In the genomic region with DNA sequence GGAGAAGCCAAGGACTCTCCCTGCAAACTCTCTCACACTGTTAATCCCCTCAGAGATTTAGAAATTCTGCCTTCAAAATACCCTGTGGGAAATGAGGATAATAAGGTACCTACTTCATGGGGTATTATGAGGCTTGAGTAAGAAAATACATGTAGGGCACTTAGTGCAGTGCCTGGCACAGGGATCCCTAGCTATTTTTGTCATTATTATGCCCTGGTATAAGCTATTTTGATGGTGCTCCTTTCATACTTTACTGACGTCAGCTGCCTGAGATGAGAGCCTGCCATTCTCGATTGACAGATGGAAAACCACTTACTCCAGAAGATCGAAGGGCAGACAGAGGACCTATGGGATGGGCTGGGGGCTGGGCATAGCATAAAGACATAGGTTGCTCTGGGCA, we compare ENCODE assay signal across 18 cellular contexts. TPM values are rescaled to one million over a fixed set of nuclear protein-coding genes. Genes with fewer than 3 reads are reported as not detected.
A peak's percentile ranks its signal among the peaks of the same experiment; 100 is the strongest.
DNase-seq lines count a peak whose midpoint lies in the region; ATAC-seq and TF ChIP-seq lines count a peak whose summit lies in the region.
"Had no signal": no experiment of that assay in that cellular context is flagged by ENCODE, and none has a peak within 500 bp of the region (broad histone marks: within the 10 kb centered on the region; RNA-seq: fewer than 3 reads in every experiment).

No MANE protein-coding gene starts in this region.

- no CpG with 5 or more reads among the region's 3 CpGs for WGBS in IMR-90 (ENCODE audit: extremely low coverage in 2 of 2, insufficient read length in 1 of 2), 2 experiments

- POLR2A ChIA-PET in IMR-90 (lab: Charles Lee; ENCODE audit: unreplicated experiment) = no interaction called here

- peak overlapping the region; percentile 31; the same call in 1 of the 2 replicates for H4K5ac ChIP-seq in IMR-90 (ENCODE audit: low read depth, low read length)

- H4K20me1 ChIP-seq in BLaER1 treated with 17β-estradiol and CSF1 and Interleukin-3, amounts not matched to agents 10 nM and 100 nM = no peaks in the 10 kb centered on the region
- no peaks in the 10 kb centered on the region for H4K20me1 ChIP-seq in IMR-90 (ENCODE audit: insufficient read depth, low read length)

- CTCF ChIA-PET in IMR-90 (lab: Yijun Ruan, JAX) = no interaction called here

- no peaks in the 10 kb centered on the region for H3K27me3 ChIP-seq in BLaER1 treated with 17β-estradiol and CSF1 and Interleukin-3, amounts not matched to agents 10 nM and 100 nM
- H3K27me3 ChIP-seq in IMR-90 (ENCODE audit: control insufficient read depth, insufficient read depth, low read length) (no peaks in the 10 kb centered on the region), ascending aorta (no peaks in the 10 kb centered on the region), colonic mucosa (no peaks in the 10 kb centered on the region)
- H3K27me3 ChIP-seq: Peyer's patch had no signal

- H3K18ac ChIP-seq in IMR-90 (ENCODE audit: low read depth, low read length) = no peak overlapping the region; the same call in 1 of the 2 replicates

- no peak overlapping the region for H3K23ac ChIP-seq in IMR-90 (ENCODE audit: low read depth, low read length)

- no peak overlapping the region for H2AK9ac ChIP-seq in IMR-90 (replicated peaks; ENCODE audit: low read depth, low read length, poor library complexity)

- H4K91ac ChIP-seq in IMR-90 (ENCODE audit: insufficient read depth, low read depth, low read length) = no peak overlapping the region

- H2BK20ac ChIP-seq in IMR-90 (ENCODE audit: low read depth, low read length) = peak overlapping the region; percentile 35; the same call in 1 of the 2 replicates

- H3K79me1 ChIP-seq in IMR-90 (ENCODE audit: low read depth in 1 of 2, low read length in 2 of 2) = no peaks in the 10 kb centered on the region

- in situ Hi-C loops in IMR-90 (cut with MboI; ENCODE audit: low sequenced_read_pairs) = no loop called here

- H3K4me2 ChIP-seq in BLaER1 treated with 17β-estradiol and CSF1 and Interleukin-3, amounts not matched to agents 10 nM and 100 nM = peak overlapping the region in 9 of 11 experiments; percentile 24 to 83 (median 64); a peak in 16 of 22 replicates
- H3K4me2 ChIP-seq in IMR-90 (ENCODE audit: low read depth, low read length) = no peak overlapping the region

- H3K4me3 Mint-ChIP-seq in osteocyte (ENCODE audit: unreplicated experiment) = no peak overlapping the region
- H3K4me3 Mint-ChIP-seq: IgD-negative memory B cell had no signal

- H3K9ac ChIP-seq in BLaER1 treated with 17β-estradiol and CSF1 and Interleukin-3, amounts not matched to agents 10 nM and 100 nM = peak overlapping the region in 2 of 11 experiments; percentile 17 to 53; a peak in 3 of 22 replicates
- H3K9ac ChIP-seq in IMR-90 (ENCODE audit: low read depth, low read length) = no peak overlapping the region
- H3K9ac ChIP-seq in colonic mucosa (ENCODE audit: low read depth in 2 of 2, low read length in 2 of 2) = no peak overlapping the region

- peaks cover 4% of the 10 kb centered on the region; the same call in 1 of the 2 replicates for H3K9me1 ChIP-seq in IMR-90 (ENCODE audit: insufficient read depth, low read length)

- no peak overlapping the region for H3K4me3 ChIP-seq in BLaER1 treated with 17β-estradiol and CSF1 and Interleukin-3, amounts not matched to agents 10 nM and 100 nM
- H3K4me3 ChIP-seq in IMR-90 (ENCODE audit: insufficient read depth, low read depth, low read length) = no peak overlapping the region
- no peak overlapping the region for H3K4me3 ChIP-seq in ascending aorta
- H3K4me3 ChIP-seq in colonic mucosa = no peak overlapping the region
- H3K4me3 ChIP-seq: Peyer's patch had no signal

- H3K36me3 Mint-ChIP-seq in osteocyte (ENCODE audit: unreplicated experiment) = peaks cover 30% of the 10 kb centered on the region
- H3K36me3 Mint-ChIP-seq: IgD-negative memory B cell had no signal

- H3K14ac ChIP-seq in IMR-90 (replicated peaks; ENCODE audit: low read depth, low read length) = no peak overlapping the region

- no peak for TF ChIP-seq POLR2A in IMR-90 (IDR thresholded peaks at IDR 0.05; ENCODE audit: low read depth, low read length)

- H3K9me3 ChIP-seq in BLaER1 treated with 17β-estradiol and CSF1 and Interleukin-3, amounts not matched to agents 10 nM and 100 nM (replicated peaks in 1 of 11) = peaks cover 0 to 13% (median 0%) of the 10 kb centered on the region in 11 experiments; a peak in 7 of 22 replicates
- H3K9me3 ChIP-seq in IMR-90 (ENCODE audit: control insufficient read depth, insufficient read depth, low read length) (no peaks in the 10 kb centered on the region), ascending aorta (no peaks in the 10 kb centered on the region), colonic mucosa (no peaks in the 10 kb centered on the region)
- H3K9me3 ChIP-seq: Caco-2, Peyer's patch had no signal

- H2AFZ ChIP-seq in IMR-90 (replicated peaks; ENCODE audit: low read length, poor library complexity) = no peak overlapping the region

- no peak overlapping the region for H2BK5ac ChIP-seq in IMR-90 (ENCODE audit: low read depth, low read length, poor library complexity, severe bottlenecking)

- H3K27me3 Mint-ChIP-seq in osteocyte (ENCODE audit: unreplicated experiment) = no peaks in the 10 kb centered on the region

- H4K8ac ChIP-seq in IMR-90 (ENCODE audit: low read depth in 2 of 2, low read length in 2 of 2) = peak overlapping the region in 1 of 2 experiments; percentile 26; a peak in 1 of 4 replicates

- intact Hi-C loops in IMR-90 (cut with micrococcal nuclease) = no loop called here
- intact Hi-C loops in ascending aorta (cut with DNase I) = loop anchor here (2.0 kb wide), 1 partner anchor 27 kb away; no protein-coding TSS in a partner anchor
- intact Hi-C loops in colonic mucosa (cut with DNase I) = no loop called here

- no peak overlapping the region; the same call in 1 of the 2 replicates for H2AK5ac ChIP-seq in IMR-90 (ENCODE audit: low read depth, low read length)

- dilution Hi-C loops in IMR-90 (cut with HindIII; ENCODE audit: low sequenced_read_pairs, unreplicated experiment) = no loop called here

- H3K4me1 ChIP-seq in BLaER1 treated with 17β-estradiol and CSF1 and Interleukin-3, amounts not matched to agents 10 nM and 100 nM = peaks cover 9 to 76% (median 54%) of the 10 kb centered on the region in 10 experiments; a peak in 18 of 20 replicates
- peaks cover 13% of the 10 kb centered on the region for H3K4me1 ChIP-seq in IMR-90 (ENCODE audit: control insufficient read depth, insufficient read depth, low read length)
- peaks cover 5 to 24% of the 10 kb centered on the region in 2 donors for H3K4me1 ChIP-seq in ascending aorta
- H3K4me1 ChIP-seq in colonic mucosa = no peaks in the 10 kb centered on the region
- H3K4me1 ChIP-seq: Caco-2, Peyer's patch had no signal

- peaks cover 2% of the 10 kb centered on the region for H3K9me3 Mint-ChIP-seq in osteocyte (ENCODE audit: unreplicated experiment)

- no peak for ATAC-seq in IMR-90 (ENCODE audit: low read depth)

- peak overlapping the region; percentile 4 for H3K27ac Mint-ChIP-seq in osteocyte (ENCODE audit: unreplicated experiment)
- H3K27ac Mint-ChIP-seq: IgD-negative memory B cell had no signal

- TF ChIP-seq CTCF in IMR-90 (conservative IDR thresholded peaks at IDR 0.05; ENCODE audit: low read depth, low read length) = no peak
- TF ChIP-seq CTCF in ascending aorta (IDR thresholded peaks at IDR 0.05) = no peak
- TF ChIP-seq CTCF in osteocyte (IDR thresholded peaks at IDR 0.05) = no peak
- no peak for TF ChIP-seq CTCF in colonic mucosa (IDR thresholded peaks at IDR 0.05)

- H3K4me1 Mint-ChIP-seq in osteocyte (ENCODE audit: unreplicated experiment) = peaks cover 22% of the 10 kb centered on the region
- H3K4me1 Mint-ChIP-seq: IgD-negative memory B cell had no signal

- BruUV-seq in IMR-90 (replicated peaks; lab: Mats Ljungman, UMichigan) = no TSS peak

- H3K36me3 ChIP-seq in BLaER1 treated with 17β-estradiol and CSF1 and Interleukin-3, amounts not matched to agents 10 nM and 100 nM = no peaks in the 10 kb centered on the region
- H3K36me3 ChIP-seq in IMR-90 (ENCODE audit: control insufficient read depth, insufficient read depth, low read length) (no peaks in the 10 kb centered on the region), ascending aorta (no peaks in the 10 kb centered on the region), colonic mucosa (no peaks in the 10 kb centered on the region)
- H3K36me3 ChIP-seq: Peyer's patch had no signal

- DNase-seq in IMR-90 (no peak), ascending aorta (ENCODE audit: low spot score in 2 of 2) (no peak), osteocyte (ENCODE audit: extremely low spot score, unreplicated experiment) (no peak), KG1 (lab: John Stamatoyannopoulos, UW) (no peak), colonic mucosa (no peak), NCI-H2171 (lab: John Stamatoyannopoulos, UW) (no peak), NCI-H1092 treated with DMSO at 0.1 percent for 48 hours (lab: John Stamatoyannopoulos, UW) (no peak)
- DNase-seq: Caco-2, EL, NCI-H1417, NCI-H1930, NCI-H2171 treated with DMSO at 0.1 percent for 48 hours, NCI-H446 treated with DMSO at 0.1 percent for 48 hours, Peyer's patch, SIG-M5 had no signal

- H3K27ac ChIP-seq in BLaER1 treated with 17β-estradiol and CSF1 and Interleukin-3, amounts not matched to agents 10 nM and 100 nM = peak overlapping the region in 5 of 11 experiments; percentile 29 to 69 (median 61); a peak in 6 of 22 replicates
- H3K27ac ChIP-seq in IMR-90 (ENCODE audit: insufficient read depth, low read length) = no peak overlapping the region
- H3K27ac ChIP-seq in ascending aorta = peak overlapping the region; percentile 81 to 85
- H3K27ac ChIP-seq in colonic mucosa = no peak overlapping the region
- H3K27ac ChIP-seq: Peyer's patch had no signal

- H2BK15ac ChIP-seq in IMR-90 (ENCODE audit: low read depth, low read length) = no peak overlapping the region

- peak overlapping the region; percentile 69 for H2BK120ac ChIP-seq in IMR-90 (ENCODE audit: low read depth, low read length)

- TF ChIP-seq RAD21 in IMR-90 (IDR thresholded peaks at IDR 0.05; ENCODE audit: low read length) = no peak

- no peak overlapping the region for H3K56ac ChIP-seq in IMR-90 (ENCODE audit: extremely low read depth, insufficient read depth, low read length)

- H3K4ac ChIP-seq in IMR-90 (ENCODE audit: low read depth, low read length) = peak overlapping the region; percentile 31; the same call in 1 of the 2 replicates

TF ChIP-seq in IMR-90, 13 proteins besides CTCF, POLR2A, EP300 and RAD21 (continues in another document):
- no peak for TF ChIP-seq SMC3 (IDR thresholded peaks at IDR 0.05; ENCODE audit: low read depth, low read length)
- TF ChIP-seq MAFK (IDR thresholded peaks at IDR 0.05; ENCODE audit: low read depth, low read length) = no peak
- TF ChIP-seq RFX5 (IDR thresholded peaks at IDR 0.05; ENCODE audit: low read depth, low read length) = no peak
- TF ChIP-seq NFE2L2 (IDR thresholded peaks at IDR 0.05; ENCODE audit: low read depth, low read length) = no peak

RNA-seq across cellular contexts. Expression of a gene that starts 30.1 kb away (rescaled TPM):
- total RNA-seq in IMR-90 (2012; rRNA removed) (0.28 and 0.36 TPM in 2 replicates), ascending aorta (15.8 TPM), osteocyte (20.5 and 21.5 TPM in 2 replicates), colonic mucosa (1 to 10 TPM in 1 of 2 donors, under 1 TPM in 1; 0.10 to 2.3 TPM)
- polyA plus RNA-seq in IMR-90 (2012; rRNA removed) = 0.10 and 0.11 TPM in 2 replicates
- 0.10 and 0.24 TPM in 2 replicates for polyA plus RNA-seq in IMR-90 (2012; cell fraction: cytosol; rRNA removed)
- 0.04 and 0.16 TPM in 2 replicates for polyA plus RNA-seq in IMR-90 (2012; cell fraction: nucleus; rRNA removed; ENCODE audit: low replicate concordance)
- total RNA-seq: H4 had no signal
- polyA plus RNA-seq: IgD-negative memory B cell had no signal

Comparison
In these comparisons a context has a peak if more than half of its experiments do, and no peak if none do; other contexts are left out.
1. H3K27ac ChIP-seq: peak in ascending aorta (2 of 2); none in IMR-90 (single experiment) and colonic mucosa (single experiment).